In the genomic region with DNA sequence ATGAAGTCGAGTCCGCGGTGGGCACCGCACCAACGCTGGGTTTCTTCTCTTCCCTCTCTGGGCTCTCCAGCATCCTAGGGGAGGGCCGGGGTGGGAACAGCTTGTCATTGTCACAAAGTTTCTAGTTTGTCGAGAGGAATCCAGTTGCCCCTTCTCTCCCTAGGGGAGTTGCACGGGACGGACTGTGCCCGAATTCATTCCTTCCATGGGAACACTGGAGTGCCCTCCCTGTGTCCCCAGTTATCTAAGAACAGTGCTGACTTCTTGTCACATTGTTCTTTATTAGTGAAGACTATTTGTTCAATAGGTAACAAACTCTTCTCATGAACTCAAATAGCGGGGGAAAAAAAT, we compare ENCODE assay signal across 8 cellular contexts. TPM values are rescaled to one million over a fixed set of nuclear protein-coding genes. Genes with fewer than 3 reads are reported as not detected.
DNase-seq lines count a peak whose midpoint lies in the region; ATAC-seq and TF ChIP-seq lines count a peak whose summit lies in the region.

No MANE protein-coding gene starts in this region.

- H3K9me3 ChIP-seq in HUES6 (ENCODE audit: control insufficient read depth, insufficient read depth, low read depth, low read length) (no peaks in the 10 kb centered on the region), ascending aorta (no peaks in the 10 kb centered on the region)

- intact Hi-C loops in ascending aorta (cut with DNase I) = loop anchor here (2.0 kb wide), 1 partner anchor 77 kb away; no protein-coding TSS in a partner anchor

- H3K4me1 Mint-ChIP-seq in stimulated activated naive CD8-positive, alpha-beta T cell treated with anti-CD3 and anti-CD28 coated beads, Interleukin-15, amount 100 ng/mL, for 72 hours = peaks cover 60% of the 10 kb centered on the region

- H3K27me3 ChIP-seq in HUES6 (ENCODE audit: control insufficient read depth, insufficient read depth, low read length) (peaks cover 22% of the 10 kb centered on the region), ascending aorta (no peaks in the 10 kb centered on the region), kidney epithelial cell (ENCODE audit: control insufficient read depth, insufficient read depth, low read length) (no peaks in the 10 kb centered on the region)

- H3K4me1 ChIP-seq in HUES6 (ENCODE audit: control insufficient read depth, insufficient read depth, low read length) (peaks cover 7% of the 10 kb centered on the region), ascending aorta (peaks cover 0 to 16% of the 10 kb centered on the region in 2 donors)

- H3K27me3 Mint-ChIP-seq in stimulated activated naive CD8-positive, alpha-beta T cell treated with anti-CD3 and anti-CD28 coated beads, Interleukin-15, amount 100 ng/mL, for 72 hours = peaks cover 8% of the 10 kb centered on the region

- TF ChIP-seq CTCF in ascending aorta (IDR thresholded peaks at IDR 0.05) (no peak), kidney epithelial cell (IDR thresholded peaks at IDR 0.05; ENCODE audit: insufficient read depth, low read length, poor library complexity, severe bottlenecking) (no peak)

- DNase-seq in ascending aorta (ENCODE audit: low spot score in 2 of 2) (no peak), kidney epithelial cell (ENCODE audit: low read depth) (no peak), pons (ENCODE audit: low spot score) (no peak)
- DNase-seq in stimulated activated naive CD8-positive, alpha-beta T cell treated with anti-CD3 and anti-CD28 coated beads, Interleukin-15, amount 100 ng/mL, for 72 hours = no peak
- no peak for DNase-seq in stimulated activated CD4-positive, alpha-beta T cell treated with anti-CD3 and anti-CD28 coated beads, Interleukin-2, amount 100 ng/mL, for 24 hours

- H3K9ac ChIP-seq in HUES6 (ENCODE audit: low read length) = no peak overlapping the region

- ATAC-seq in stimulated activated naive CD8-positive, alpha-beta T cell treated with anti-CD3 and anti-CD28 coated beads, Interleukin-15, amount 100 ng/mL, for 72 hours = no peak
- ATAC-seq in HG02678 (IDR thresholded peaks at IDR 0.05; ENCODE audit: unreplicated experiment) (no peak), GM18870 (IDR thresholded peaks at IDR 0.05; ENCODE audit: unreplicated experiment) (no peak)

- peak overlapping the region; percentile 75 for H3K4me3 ChIP-seq in HUES6 (ENCODE audit: low read depth, low read length)
- H3K4me3 ChIP-seq in ascending aorta = peak overlapping the region; percentile 71 to 78
- H3K4me3 ChIP-seq in kidney epithelial cell (ENCODE audit: low read depth, low read length) = peak overlapping the region; percentile 79

- H3K27ac Mint-ChIP-seq in stimulated activated naive CD8-positive, alpha-beta T cell treated with anti-CD3 and anti-CD28 coated beads, Interleukin-15, amount 100 ng/mL, for 72 hours = peak overlapping the region; percentile 82 to 89

- H3K27ac ChIP-seq in HUES6 (ENCODE audit: low read depth, low read length) = no peak overlapping the region
- peak overlapping the region; percentile 75 to 83 for H3K27ac ChIP-seq in ascending aorta

- H3K9me3 Mint-ChIP-seq in stimulated activated naive CD8-positive, alpha-beta T cell treated with anti-CD3 and anti-CD28 coated beads, Interleukin-15, amount 100 ng/mL, for 72 hours = no peaks in the 10 kb centered on the region

- peaks cover 9% of the 10 kb centered on the region for H3K36me3 ChIP-seq in HUES6 (ENCODE audit: control insufficient read depth, insufficient read depth, low read length)
- H3K36me3 ChIP-seq in ascending aorta = peaks cover 15 to 26% of the 10 kb centered on the region in 2 donors
- H3K36me3 ChIP-seq in kidney epithelial cell (ENCODE audit: control insufficient read depth, insufficient read depth, low read length) = peaks cover 3% of the 10 kb centered on the region

- peak overlapping the region; percentile 88 for H3K4me3 Mint-ChIP-seq in stimulated activated naive CD8-positive, alpha-beta T cell treated with anti-CD3 and anti-CD28 coated beads, Interleukin-15, amount 100 ng/mL, for 72 hours

RNA-seq across cellular contexts. Expression of gene KLHL36, which starts 1.2 kb away (rescaled TPM):
- total RNA-seq in ascending aorta = 65.1 TPM
- total RNA-seq in kidney epithelial cell = 78.5 and 105 TPM in 2 replicates

RNA-seq across cellular contexts. Expression of gene COTL1, which starts 31.6 kb away (rescaled TPM):
- 120 TPM for total RNA-seq in ascending aorta
- total RNA-seq in kidney epithelial cell = 210 TPM in 2 replicates

RNA-seq across cellular contexts. Expression of gene USP10, which starts 50.3 kb away (rescaled TPM):
- total RNA-seq in ascending aorta = 27.8 TPM
- 57.6 and 67.8 TPM in 2 replicates for total RNA-seq in kidney epithelial cell
